ENCODE assay signal across 21 cellular contexts in genomic region chr13:98785405-98785804, GRCh38. TPM values are rescaled to one million over a fixed set of nuclear protein-coding genes. Genes with fewer than 3 reads are reported as not detected.
DNase-seq lines count a peak whose midpoint lies in the region; ATAC-seq, FAIRE-seq and TF ChIP-seq lines count a peak whose summit lies in the region.
"Had no signal": no experiment of that assay in that cellular context is flagged by ENCODE, and none has a peak within 500 bp of the region (broad histone marks: within the 10 kb centered on the region; RNA-seq: fewer than 3 reads in every experiment).

No MANE protein-coding gene starts in this region.

- no peak overlapping the region for H3K23ac ChIP-seq in H1 (ENCODE audit: insufficient read length)

- DNase-seq in NCI-H2107 treated with DMSO at 0.1 percent for 48 hours (lab: John Stamatoyannopoulos, UW; ENCODE audit: unreplicated experiment) (peak; percentile 31), NCI-H2107 (lab: John Stamatoyannopoulos, UW) (no peak), H1 (ENCODE audit: low read depth in 1 of 2, low spot score in 2 of 2) (no peak), left lobe of liver (ENCODE audit: low spot score) (no peak), aorta (no peak), nephron progenitor cell (no peak), foreskin fibroblast (no peak)
- DNase-seq: CD8-positive, alpha-beta T cell; COR-L47; DMS153; EL; GDM1; HCEC 1CT; IMR-90 had no signal

- no peak overlapping the region for H3K4ac ChIP-seq in H1 (replicated peaks; ENCODE audit: insufficient read length, low read depth, low read length)

- peaks cover 3% of the 10 kb centered on the region for H3K9me3 Mint-ChIP-seq in nephron progenitor cell

- H3K36me3 ChIP-seq in H1 (ENCODE audit: control insufficient read depth in 2 of 4, insufficient read depth in 4 of 4, low read length in 3 of 4) (no peaks in the 10 kb centered on the region), aorta (ENCODE audit: control insufficient read depth in 1 of 2, insufficient read depth in 2 of 2, low read length in 1 of 2) (no peaks in the 10 kb centered on the region)

- no peak overlapping the region for H3K14ac ChIP-seq in H1 (ENCODE audit: insufficient read length)

- no peak overlapping the region for H4K5ac ChIP-seq in H1 (ENCODE audit: insufficient read length, low read depth, low read length)

- FAIRE-seq in H1 (lab: Jason Lieb, UNC) = no peak
- FAIRE-seq: D721Med, GM12892 had no signal

- no peak overlapping the region for H2BK15ac ChIP-seq in H1 (ENCODE audit: low read length)

- H3K79me1 ChIP-seq in H1 (ENCODE audit: low read depth, low read length) = no peaks in the 10 kb centered on the region

- ATAC-seq in left lobe of liver (peak; percentile 36), aorta (ENCODE audit: low FRiP score) (peak; percentile 23)
- ATAC-seq: CD8-positive, alpha-beta T cell had no signal

- H3K56ac ChIP-seq in H1 (replicated peaks; ENCODE audit: insufficient read length, low read depth, low read length) = no peak overlapping the region

- no peaks in the 10 kb centered on the region for H3K79me2 ChIP-seq in H1 (ENCODE audit: control insufficient read depth in 1 of 2, insufficient read depth in 2 of 2, low read length in 2 of 2)

- no peaks in the 10 kb centered on the region for H3K23me2 ChIP-seq in H1 (ENCODE audit: low read depth, low read length)

- WGBS in H1 (ENCODE audit: extremely low coverage in 1 of 2, insufficient coverage in 1 of 2, insufficient read length in 1 of 2, insufficient replicate concordance in 2 of 2, low coverage in 1 of 2, low lambda C conversion rate in 2 of 2, missing lambda C conversion rate in 1 of 2), 2 experiments = 91% methylated on average over 10 of the region's 10 CpGs; no CpG with 5 or more reads in 1 of the 2 experiments
- 86% methylated on average over 10 of the region's 10 CpGs for WGBS in aorta, 2 donors

- H3K9me3 ChIP-seq in H1 (ENCODE audit: insufficient read depth in 2 of 2, low read depth in 1 of 2, low read length in 1 of 2) (no peaks in the 10 kb centered on the region), aorta (ENCODE audit: control insufficient read depth, low read length) (peaks cover 4% of the 10 kb centered on the region)

- TF ChIP-seq EP300 in H1 (IDR thresholded peaks at IDR 0.05; ENCODE audit: borderline replicate concordance in 1 of 2, low read depth in 2 of 2, low read length in 2 of 2) = no peak

- TF ChIP-seq CTCF in H1 (IDR thresholded peaks at IDR 0.05; ENCODE audit: control extremely low read depth in 1 of 3, insufficient read depth in 1 of 3, low read depth in 1 of 3, low read length in 3 of 3) = no peak
- no peak for TF ChIP-seq CTCF in nephron progenitor cell (IDR thresholded peaks at IDR 0.05)
- no peak for TF ChIP-seq CTCF in foreskin fibroblast (IDR thresholded peaks at IDR 0.05; ENCODE audit: low read depth, low read length)

- H2AFZ ChIP-seq in H1 (ENCODE audit: low read length) = no peak overlapping the region

- H2BK12ac ChIP-seq in H1 (ENCODE audit: low read depth, low read length) = no peak overlapping the region

- no peak overlapping the region for H3K27ac ChIP-seq in H1 (ENCODE audit: low read depth, low read length)
- no peak overlapping the region for H3K27ac ChIP-seq in aorta (ENCODE audit: low read depth in 1 of 2, low read length in 2 of 2)
- H3K27ac ChIP-seq: 22Rv1 had no signal

- no peak overlapping the region for H2BK5ac ChIP-seq in H1 (ENCODE audit: low read depth, low read length)

- no peak overlapping the region for H4K91ac ChIP-seq in H1 (replicated peaks; ENCODE audit: insufficient read length, low read length)

- CTCF ChIA-PET in H1 (lab: Charles Lee; ENCODE audit: partially characterized antibody) = interaction anchor here (1.0 to 4.6 kb wide), 2 partner anchors 12 to 58 kb away, joined by 3 to 22 read pairs; no protein-coding TSS in a partner anchor

- POLR2A ChIA-PET in H1 (lab: Charles Lee; ENCODE audit: partially characterized antibody) = interaction anchor here (1.3 kb wide), 1 partner anchor 19 kb away, joined by 3 read pairs; no protein-coding TSS in a partner anchor

- H3K27me3 Mint-ChIP-seq in nephron progenitor cell (ENCODE audit: low read depth, poor library complexity) = peaks cover 15% of the 10 kb centered on the region

- no peak overlapping the region for H2BK20ac ChIP-seq in H1 (ENCODE audit: low read length)

- no peak overlapping the region for H2BK120ac ChIP-seq in H1 (replicated peaks; ENCODE audit: low read depth, low read length)

- no peak overlapping the region for H3K9ac ChIP-seq in H1 (replicated peaks in 1 of 4; ENCODE audit: extremely low read depth in 1 of 4, low read depth in 3 of 4, low read length in 3 of 4)

- H3K4me3 ChIP-seq in H1 (ENCODE audit: extremely low read depth in 1 of 4, insufficient read depth in 2 of 4, low read depth in 3 of 4, low read length in 4 of 4) (no peak overlapping the region), aorta (ENCODE audit: low read length in 2 of 2) (no peak overlapping the region), foreskin fibroblast (ENCODE audit: low read depth in 1 of 2, low read length in 2 of 2) (no peak overlapping the region)

- H3K27me3 ChIP-seq in H1 (replicated peaks in 1 of 4; ENCODE audit: control insufficient read depth in 3 of 4, extremely low read depth in 1 of 4, insufficient read depth in 3 of 4, low read length in 3 of 4) (no peaks in the 10 kb centered on the region), aorta (ENCODE audit: control insufficient read depth in 1 of 2, insufficient read depth in 2 of 2, low read length in 1 of 2) (no peaks in the 10 kb centered on the region)

- no peak overlapping the region for H3K4me3 Mint-ChIP-seq in nephron progenitor cell
- H3K4me3 Mint-ChIP-seq: CD14-positive monocyte; CD8-positive, alpha-beta T cell had no signal

- H3K4me1 ChIP-seq in H1 (replicated peaks in 1 of 4; ENCODE audit: control insufficient read depth in 3 of 4, insufficient read depth in 4 of 4, low read length in 3 of 4) (no peaks in the 10 kb centered on the region), aorta (ENCODE audit: control insufficient read depth in 1 of 2, insufficient read depth in 2 of 2, low read length in 2 of 2) (no peaks in the 10 kb centered on the region)

- H3K18ac ChIP-seq in H1 (ENCODE audit: extremely low read depth, low read length) = no peak overlapping the region

- no peak overlapping the region for H2AK5ac ChIP-seq in H1 (ENCODE audit: low read depth, low read length)

- peaks cover 7% of the 10 kb centered on the region for H3K4me1 Mint-ChIP-seq in nephron progenitor cell
- H3K4me1 Mint-ChIP-seq: CD14-positive monocyte had no signal

- H3K36me3 Mint-ChIP-seq in nephron progenitor cell (ENCODE audit: low read depth) = no peaks in the 10 kb centered on the region
- H3K36me3 Mint-ChIP-seq: CD14-positive monocyte; CD8-positive, alpha-beta T cell had no signal

- no peak overlapping the region for H3K27ac Mint-ChIP-seq in nephron progenitor cell
- H3K27ac Mint-ChIP-seq: CD14-positive monocyte; CD8-positive, alpha-beta T cell had no signal

- H4K20me1 ChIP-seq in H1 (replicated peaks in 1 of 2; ENCODE audit: control insufficient read depth in 1 of 2, insufficient read depth in 2 of 2, low read length in 2 of 2) = no peaks in the 10 kb centered on the region

- no peak for TF ChIP-seq RAD21 in H1 (IDR thresholded peaks at IDR 0.05 in 1 of 2, conservative IDR thresholded peaks at IDR 0.05 in 1 of 2; ENCODE audit: low read depth in 2 of 2, low read length in 2 of 2)

- intact Hi-C loops in aorta (cut with DNase I) = no loop called here

- peak overlapping the region; percentile 31; the same call in 1 of the 2 replicates for H4K8ac ChIP-seq in H1 (ENCODE audit: extremely low read depth, insufficient read depth, low read length)

- H3K4me2 ChIP-seq in H1 (ENCODE audit: insufficient read depth in 1 of 2, low read depth in 2 of 2, low read length in 2 of 2) = no peak overlapping the region

- no peak for TF ChIP-seq POLR2A in H1 (IDR thresholded peaks at IDR 0.05; ENCODE audit: control extremely low read depth in 1 of 2, low read depth in 2 of 2, low read length in 2 of 2)

TF ChIP-seq in H1, 55 proteins besides CTCF, POLR2A, EP300 and RAD21 (continues in another document):
- TF ChIP-seq SP4 (IDR thresholded peaks at IDR 0.05; ENCODE audit: low read length) (no peak), HDAC2 (IDR thresholded peaks at IDR 0.05; ENCODE audit: borderline replicate concordance in 1 of 2, low read depth in 2 of 2, low read length in 2 of 2) (no peak), TAF7 (optimal IDR thresholded peaks at IDR 0.05; ENCODE audit: borderline replicate concordance, low read depth, low read length) (no peak), USF2 (IDR thresholded peaks at IDR 0.05; ENCODE audit: low read length) (no peak), NANOG (IDR thresholded peaks at IDR 0.05; ENCODE audit: insufficient read depth, low read depth, low read length, poor library complexity, severe bottlenecking) (no peak), MAX (IDR thresholded peaks at IDR 0.05) (no peak), EZH2 (IDR thresholded peaks at IDR 0.05; ENCODE audit: low read depth, low read length, severe bottlenecking) (no peak), KDM5A (IDR thresholded peaks at IDR 0.05; ENCODE audit: low read length) (no peak), TAF1 (IDR thresholded peaks at IDR 0.05; ENCODE audit: low read depth, low read length) (no peak)

RNA-seq across cellular contexts. Expression of gene SLC15A1, which starts 32.9 kb away (rescaled TPM):
- total RNA-seq in H1 (2021; fragmentation: NEBNext Ultra II Directional; extraction: Animal tissue kit (Norgen Biotek cat#: 25700)) = 2.4 and 2.6 TPM in 2 replicates
- 1.3 and 1.5 TPM in 2 replicates for polyA plus RNA-seq in H1 (2011; rRNA removed)
- polyA plus RNA-seq in H1 (2011; cell fraction: cytosol; rRNA removed) = 1.2 TPM
- 2.1 TPM for polyA plus RNA-seq in H1 (2011; cell fraction: nucleus; rRNA removed)
- 1.8 to 2.2 TPM (median 1.9 TPM) in 4 replicates for polyA plus RNA-seq in H1 (2012, experiment 1 of 2)
- polyA plus RNA-seq in H1 (2012, experiment 2 of 2) = 0.43 TPM
- polyA plus RNA-seq in H1 (2013, experiment 1 of 2) = 3.6 TPM
- 3.2 TPM for polyA plus RNA-seq in H1 (2013, experiment 2 of 2)
- polyA minus RNA-seq in H1 (2011; rRNA and poly(A)+ RNA removed) = 2.9 and 4.6 TPM in 2 replicates
- 1.2 TPM for polyA minus RNA-seq in H1 (2011; cell fraction: cytosol; rRNA and poly(A)+ RNA removed)
- polyA minus RNA-seq in H1 (2011; cell fraction: nucleus; rRNA and poly(A)+ RNA removed) = 2.7 TPM
- 26.9 TPM for total RNA-seq in left lobe of liver
- under 1 TPM in 1 of 2 donors, not detected in 1; 0.10 TPM for total RNA-seq in aorta
- polyA plus RNA-seq in aorta = 10 to 100 TPM in 1 of 2 donors, under 1 TPM in 1; 0.13 to 13.9 TPM
- total RNA-seq: A673; CD8-positive, alpha-beta T cell; H4; IMR-90 had no signal
- polyA plus RNA-seq: BJ, CD14-positive monocyte, IMR-90 had no signal
